8 cellular contexts compared by ENCODE assay signal in the genomic region with DNA sequence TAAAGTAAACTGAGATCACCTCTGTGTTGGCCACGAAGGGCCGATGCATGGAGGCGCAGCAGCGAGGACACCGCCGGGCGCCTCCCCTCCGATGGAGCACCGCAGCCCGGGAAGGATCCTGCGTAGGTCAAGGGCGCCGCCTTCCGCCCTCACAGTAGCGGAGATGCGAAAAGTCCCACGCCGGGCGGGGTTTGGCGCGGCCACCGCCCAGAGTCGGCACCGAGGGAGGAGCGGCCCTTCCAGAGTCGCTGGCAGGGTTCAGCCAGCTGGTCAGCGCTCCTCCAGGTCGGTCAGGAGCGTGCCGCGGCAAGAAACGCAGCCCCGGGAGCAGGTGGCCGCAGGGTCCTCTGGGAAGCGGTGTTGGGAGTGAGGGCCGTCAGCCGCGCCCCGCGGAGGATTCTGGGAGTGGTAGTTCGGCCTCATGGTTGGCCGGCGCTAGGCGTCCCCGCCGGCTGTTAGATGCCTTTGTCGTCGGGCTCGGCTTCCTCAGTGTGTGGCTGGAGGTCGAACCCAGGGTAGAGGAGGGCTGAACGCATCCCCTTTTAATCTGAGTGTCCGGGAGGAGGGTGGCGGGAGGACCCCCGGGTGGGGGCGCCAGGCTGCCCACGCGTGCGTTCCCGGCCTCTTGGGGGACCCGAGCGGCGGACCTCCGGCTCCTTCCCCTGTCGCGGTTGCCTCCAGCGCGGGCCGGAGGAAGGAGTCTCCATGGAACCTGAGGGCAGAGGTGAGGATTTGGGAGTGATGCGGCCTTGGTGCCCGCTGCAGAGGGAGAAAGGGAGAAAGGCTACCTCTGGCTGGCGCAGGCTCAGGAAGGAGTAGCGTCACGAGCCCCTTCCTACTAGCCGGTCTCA. TPM values are rescaled to one million over a fixed set of nuclear protein-coding genes. Genes with fewer than 3 reads are reported as not detected.
A peak's percentile ranks its signal among the peaks of the same experiment; 100 is the strongest.
DNase-seq lines count a peak whose midpoint lies in the region; ATAC-seq and TF ChIP-seq lines count a peak whose summit lies in the region.

A gene (plus strand): TSS at position 411 of the 851 bp plus-strand sequence. CDS start 295 bp downstream, at position 706.

- H3K27me3 ChIP-seq in mononuclear cell (ENCODE audit: insufficient read depth, low read length): no peaks in the 10 kb centered on the region

- DNase-seq in Caki2 (ENCODE audit: low read depth) (peak; percentile 97), HPDE6-E6E7 (ENCODE audit: extremely low spot score) (peak; percentile 98), NOMO-1 treated with DMSO at 0.1 percent for 48 hours (lab: John Stamatoyannopoulos, UW; ENCODE audit: unreplicated experiment) (peak; percentile 84), activated T-cell treated with anti-CD3 and anti-CD28 coated beads for 1 hour (ENCODE audit: low read depth) (peak; percentile 69), epithelial cell of esophagus (ENCODE audit: low read depth) (peak; percentile 92)
- peak; percentile 74 to 81 for DNase-seq in stimulated activated CD8-positive, alpha-beta memory T cell treated with anti-CD3 and anti-CD28 coated beads, Interleukin-2, amount 100 ng/mL, for 48 hours (ENCODE audit: low read depth in 2 of 2)

- H3K4me1 ChIP-seq in mononuclear cell (ENCODE audit: insufficient read depth, low read length): peaks cover 15% of the 10 kb centered on the region

- ATAC-seq in GM19467 (IDR thresholded peaks at IDR 0.05; ENCODE audit: unreplicated experiment): peak; percentile 95

- in situ Hi-C loops in Caki2 (cut with HindIII; ENCODE audit: low pct_unique_long_range_greater_than_20kb, low sequenced_read_pairs): no loop called here

- peak; percentile 40 for TF ChIP-seq CTCF in epithelial cell of esophagus (IDR thresholded peaks at IDR 0.05; ENCODE audit: insufficient read depth, low read depth, low read length, missing control alignments)

- H3K4me3 ChIP-seq in epithelial cell of esophagus (ENCODE audit: low read length) (peak within 1 kb of the TSS; percentile 72), mononuclear cell (ENCODE audit: low read length) (peak within 1 kb of the TSS; percentile 63)

- peaks cover 15% of the 10 kb centered on the region for H3K9me3 ChIP-seq in mononuclear cell (ENCODE audit: low read depth, low read length)

RNA-seq across cellular contexts. Expression of the gene that starts here (rescaled TPM):
- total RNA-seq in Caki2 (2014; rRNA removed; shearing (Covaris generic); ENCODE audit: low replicate concordance): 1.4 and 3.2 TPM in 2 replicates
- 1.2 TPM for total RNA-seq in mononuclear cell

Comparison
In these comparisons a context has a peak if more than half of its experiments do, and no peak if none do; other contexts are left out.
1. Peak in every context shown above with its lines: DNase-seq, ATAC-seq and H3K4me3 ChIP-seq.